Comparison of ENCODE assay signal across 8 cellular contexts in the genomic region with DNA sequence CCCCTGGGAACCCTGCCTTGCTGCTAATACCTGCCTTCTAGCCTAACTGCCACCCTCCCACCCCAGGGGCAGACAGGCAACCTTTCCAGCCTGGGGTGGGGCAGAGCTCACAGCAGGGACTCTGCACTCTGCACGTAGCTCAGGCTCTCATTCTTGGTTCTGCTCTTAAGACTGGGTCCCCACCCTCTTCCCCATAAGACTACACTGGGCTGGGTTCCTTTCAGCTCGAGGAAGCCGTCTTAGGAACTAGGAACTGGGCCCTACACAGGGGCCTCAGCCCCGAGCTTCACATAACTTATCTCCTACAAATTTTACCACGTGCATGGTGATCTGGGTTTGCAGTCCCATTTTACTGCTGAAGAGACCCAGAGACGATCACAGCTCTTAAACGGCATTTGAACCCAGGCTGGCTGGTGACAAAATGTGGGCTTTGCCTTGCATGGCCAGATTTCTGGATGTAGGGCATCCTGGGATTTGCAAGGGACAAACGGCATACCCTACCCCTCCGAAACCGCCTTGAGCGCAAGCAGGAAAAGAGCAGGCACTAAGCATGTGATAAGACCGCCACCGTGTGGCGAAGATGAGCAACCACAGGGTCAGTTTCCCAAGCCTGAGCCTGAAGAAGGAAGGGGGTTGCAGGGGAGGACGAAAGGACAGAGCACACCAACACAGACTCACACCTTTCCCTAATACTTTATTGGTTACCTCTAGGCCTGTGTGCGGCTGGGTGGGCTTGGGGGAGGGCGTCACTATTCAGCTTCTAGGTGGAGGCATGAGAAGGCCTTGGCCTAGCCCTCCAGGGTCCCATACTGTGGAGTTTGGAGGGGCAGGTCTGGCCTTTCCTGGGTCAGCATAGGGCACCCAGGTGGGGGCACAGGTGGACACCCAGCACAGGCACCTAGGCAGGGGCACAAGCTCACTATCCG. TPM values are rescaled to one million over a fixed set of nuclear protein-coding genes. Genes with fewer than 3 reads are reported as not detected.
DNase-seq lines count a peak whose midpoint lies in the region; ATAC-seq, FAIRE-seq and TF ChIP-seq lines count a peak whose summit lies in the region.

No MANE protein-coding gene starts in this region.

- H3K27ac ChIP-seq in VCaP (peak overlapping the region; percentile 30; the same call in 1 of the 2 replicates), kidney (ENCODE audit: low read depth in 2 of 2, low read length in 2 of 2) (peak overlapping the region in 1 of 2 donors; percentile 43)

- H3K9ac ChIP-seq in kidney (ENCODE audit: low read length in 2 of 2): no peak overlapping the region

- no peaks in the 10 kb centered on the region for H3K9me3 ChIP-seq in kidney (ENCODE audit: control insufficient read depth in 1 of 2, low read length in 2 of 2)

- FAIRE-seq in kidney (lab: Jason Lieb, UNC): no peak

- intact Hi-C loops in kidney (cut with DNase I): loop anchor here (10.0 kb wide), 1 partner anchor 122 kb away; no protein-coding TSS in a partner anchor

- peak overlapping the region in 1 of 2 donors; percentile 20 for H3K4me3 ChIP-seq in kidney (ENCODE audit: low read length in 2 of 2)

- H3K4me1 ChIP-seq in kidney (ENCODE audit: control insufficient read depth in 1 of 2, insufficient read depth in 1 of 2, low read depth in 1 of 2, low read length in 2 of 2): peaks cover 4 to 18% of the 10 kb centered on the region in 2 donors

- no peak for ATAC-seq in GM18858 (IDR thresholded peaks at IDR 0.05; ENCODE audit: unreplicated experiment)

- TF ChIP-seq CTCF in VCaP (conservative IDR thresholded peaks at IDR 0.05) (peak; percentile 91), kidney (IDR thresholded peaks at IDR 0.05; ENCODE audit: borderline replicate concordance, extremely low read depth, insufficient read depth) (peak; percentile 100)

- H3K36me3 ChIP-seq in kidney (ENCODE audit: control insufficient read depth in 1 of 2, insufficient read depth in 2 of 2, low read length in 2 of 2): peaks cover 2 to 10% of the 10 kb centered on the region in 2 donors

- DNase-seq in SIG-M5 treated with dmso at 0.1 percent for 504 hours (lab: John Stamatoyannopoulos, UW; ENCODE audit: unreplicated experiment): peak; percentile 84
- no peak for DNase-seq in SIG-M5 (lab: John Stamatoyannopoulos, UW)
- DNase-seq in NCI-H2196 treated with DMSO at 0.1 percent for 48 hours (lab: John Stamatoyannopoulos, UW; ENCODE audit: unreplicated experiment): peak; percentile 76
- DNase-seq in central memory CD4-positive, alpha-beta T cell: peak; percentile 76
- peak; percentile 88 for DNase-seq in kidney
- peak; percentile 63 to 70 for DNase-seq in stimulated activated CD4-positive, alpha-beta T cell treated with anti-CD3 and anti-CD28 coated beads, Interleukin-15, amount 100 ng/mL, for 48 hours (ENCODE audit: low read depth in 2 of 2)

RNA-seq across cellular contexts. Expression of a gene that starts 5.1 kb away (rescaled TPM):
- 128 TPM for total RNA-seq in kidney
- 142 TPM for polyA plus RNA-seq in kidney (ENCODE audit: insufficient read depth, low read depth, low replicate concordance)

RNA-seq across cellular contexts. Expression of a gene that starts 5.2 kb away (rescaled TPM):
- 171 TPM for total RNA-seq in kidney
- polyA plus RNA-seq in kidney (ENCODE audit: insufficient read depth, low read depth, low replicate concordance): 664 TPM

RNA-seq across cellular contexts. Expression of a gene that starts 5.5 kb away (rescaled TPM):
- 3.2 TPM for total RNA-seq in kidney
- polyA plus RNA-seq in kidney (ENCODE audit: insufficient read depth, low read depth, low replicate concordance): 10.0 TPM

RNA-seq across cellular contexts. Expression of a gene that starts 10.0 kb away (rescaled TPM):
- 7.9 TPM for total RNA-seq in kidney
- polyA plus RNA-seq in kidney (ENCODE audit: insufficient read depth, low read depth, low replicate concordance): 1.3 TPM

RNA-seq across cellular contexts. Expression of a gene that starts 21.1 kb away (rescaled TPM):
- 58.1 TPM for total RNA-seq in kidney
- 41.8 TPM for polyA plus RNA-seq in kidney (ENCODE audit: insufficient read depth, low read depth, low replicate concordance)
